In the genomic region with DNA sequence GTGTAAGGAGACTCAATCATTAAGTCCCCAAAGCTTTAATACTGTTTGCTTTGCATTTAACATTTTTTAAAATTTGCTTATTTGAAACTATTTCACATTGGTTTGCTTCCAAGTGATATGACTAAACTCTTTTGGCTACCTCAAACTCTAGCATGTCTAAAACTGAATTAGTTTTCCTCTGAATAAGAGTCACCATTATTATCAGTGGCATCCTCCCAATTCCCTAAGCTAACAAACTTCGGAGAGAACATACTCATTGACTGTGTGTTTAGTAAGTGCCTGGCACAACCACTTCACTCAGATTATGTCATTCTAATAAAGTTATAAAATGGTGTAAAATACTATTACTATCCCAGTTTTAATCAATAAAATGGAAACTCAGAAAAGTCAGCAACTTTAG, we compare ENCODE assay signal across 13 cellular contexts. TPM values are rescaled to one million over a fixed set of nuclear protein-coding genes. Genes with fewer than 3 reads are reported as not detected.
A peak's percentile ranks its signal among the peaks of the same experiment; 100 is the strongest.
DNase-seq lines count a peak whose midpoint lies in the region; ATAC-seq and TF ChIP-seq lines count a peak whose summit lies in the region.
"Had no signal": no experiment of that assay in that cellular context is flagged by ENCODE, and none has a peak within 500 bp of the region (broad histone marks: within the 10 kb centered on the region; RNA-seq: fewer than 3 reads in every experiment).

No MANE protein-coding gene starts in this region.

- WGBS in gastroesophageal sphincter (ENCODE audit: low coverage in 1 of 2), 2 donors, result 5 to 11% methylated on average over 1 of the region's 1 CpG
- WGBS in stomach, 5 donors, result 6 to 34% (median 17%) methylated on average over 1 of the region's 1 CpG

- no peak for TF ChIP-seq POLR2A in gastroesophageal sphincter (IDR thresholded peaks at IDR 0.05)
- no peak for TF ChIP-seq POLR2A in stomach (IDR thresholded peaks at IDR 0.05)

- H3K4me1 ChIP-seq in gastroesophageal sphincter (peaks cover 31 to 100% (median 34%) of the 10 kb centered on the region in 3 donors), stomach (peaks cover 13 to 100% (median 62%) of the 10 kb centered on the region in 4 donors)

- H3K9me3 ChIP-seq in gastroesophageal sphincter, result no peaks in the 10 kb centered on the region
- H3K9me3 ChIP-seq in stomach, result no peaks in the 10 kb centered on the region
- H3K9me3 ChIP-seq: lower lobe of right lung had no signal

- in situ Hi-C loops in astrocyte of the cerebellum (cut with HindIII; ENCODE audit: low sequenced_read_pairs), result no loop called here

- DNase-seq in EH (ENCODE audit: low read depth) (peak; percentile 90), astrocyte of the cerebellum (ENCODE audit: low read depth) (peak; percentile 86), stomach (no peak), NCI-H2171 treated with DMSO at 0.1 percent for 48 hours (lab: John Stamatoyannopoulos, UW) (no peak), D341Med (ENCODE audit: low spot score) (no peak)
- no peak for DNase-seq in NK-92 treated with Interleukin-12 subunit alpha and Interleukin-12 subunit beta, amount 100 ng/mL, for 24 hours (lab: John Stamatoyannopoulos, UW)
- DNase-seq: activated effector memory CD4-positive, alpha-beta T cell treated with Interleukin-2 at 50 U/mL for 16 hours; lower lobe of right lung; NCI-H2107; RPMI8226 had no signal

- intact Hi-C loops in stomach (cut with DNase I; ENCODE audit: low total_unique reads), result no loop called here

- no peaks in the 10 kb centered on the region for H3K27me3 ChIP-seq in gastroesophageal sphincter
- no peaks in the 10 kb centered on the region for H3K27me3 ChIP-seq in stomach

- no peak overlapping the region for H3K4me3 ChIP-seq in astrocyte of the cerebellum (ENCODE audit: low read depth, low read length)
- no peak overlapping the region for H3K4me3 ChIP-seq in gastroesophageal sphincter
- no peak overlapping the region for H3K4me3 ChIP-seq in stomach
- H3K4me3 ChIP-seq: lower lobe of right lung had no signal

- peaks cover 0 to 33% of the 10 kb centered on the region in 2 donors for H3K36me3 ChIP-seq in gastroesophageal sphincter
- H3K36me3 ChIP-seq in stomach, result peaks cover 7 to 70% (median 48%) of the 10 kb centered on the region in 4 donors

- peak; percentile 38 for ATAC-seq in gastroesophageal sphincter
- ATAC-seq in HG02970 (IDR thresholded peaks at IDR 0.05; ENCODE audit: low FRiP score, unreplicated experiment), result no peak
- ATAC-seq: WTC11 had no signal

- H3K27ac ChIP-seq in gastroesophageal sphincter (peak overlapping the region; percentile 63 to 78 (median 71)), stomach (peak overlapping the region in 4 of 5 donors; percentile 8 to 65 (median 46))

- TF ChIP-seq EP300 in gastroesophageal sphincter (IDR thresholded peaks at IDR 0.05) (no peak), stomach (IDR thresholded peaks at IDR 0.05) (no peak)

- TF ChIP-seq CTCF in astrocyte of the cerebellum (IDR thresholded peaks at IDR 0.05; ENCODE audit: low read depth, low read length, missing control alignments), result no peak
- no peak for TF ChIP-seq CTCF in gastroesophageal sphincter (IDR thresholded peaks at IDR 0.05)
- no peak for TF ChIP-seq CTCF in stomach (IDR thresholded peaks at IDR 0.05)

RNA-seq across cellular contexts. Expression of gene ATOSA, which starts 21.9 kb away (rescaled TPM):
- total RNA-seq in gastroesophageal sphincter, result 100 to 1,000 TPM in 1 of 4 donors, 10 to 100 TPM in 3; 32.6 to 105 (median 64.3) TPM
- 100 to 1,000 TPM in 2 of 5 donors, 10 to 100 TPM in 3; 46.1 to 206 (median 93.5) TPM for total RNA-seq in stomach
- 10 to 100 TPM; 19.4 to 31.4 (median 23.7) TPM for polyA plus RNA-seq in stomach

Comparison
In these comparisons a context has a peak if more than half of its experiments do, and no peak if none do; other contexts are left out.
1. DNase-seq: peak in EH (single experiment) and astrocyte of the cerebellum (single experiment); none in stomach (single experiment), NK-92 treated with Interleukin-12 subunit alpha and Interleukin-12 subunit beta, amount 100 ng/mL, for 24 hours (single experiment), NCI-H2171 treated with DMSO at 0.1 percent for 48 hours (single experiment) and D341Med (single experiment).